ENCODE assay signal across 8 cellular contexts in genomic region chr19:43934985-43935708, GRCh38. TPM values are rescaled to one million over a fixed set of nuclear protein-coding genes. Genes with fewer than 3 reads are reported as not detected.
DNase-seq lines count a peak whose midpoint lies in the region; ATAC-seq and TF ChIP-seq lines count a peak whose summit lies in the region.

Gene ZNF45, minus strand, starts transcription at chr19:43935282. Its CDS starts 13,097 bp downstream, at chr19:43922185.

- CTCF ChIA-PET in SK-N-SH (lab: Yijun Ruan, JAX) = interaction anchor here (1.2 kb wide), 2 partner anchors 11 to 16 kb away, joined by 3 to 5 read pairs; partner anchors contain the start of gene ZNF221

- peak within 1 kb of the TSS; percentile 82 for H3K9ac ChIP-seq in SK-N-SH

- H3F3A ChIP-seq in SK-N-SH (replicated peaks; ENCODE audit: insufficient read depth) = peaks cover 17% of the 10 kb centered on the region

- DNase-seq in GF-D8 (lab: John Stamatoyannopoulos, UW) (peak; percentile 76), HFF-Myc (ENCODE audit: extremely low read depth, low read depth) (peak; percentile 59), NB4 (ENCODE audit: low read depth) (peak; percentile 88), SK-N-SH (peak; percentile 88), nucleus accumbens (lab: John Stamatoyannopoulos, UW) (peak in 55 of 56 donors; percentile 57 to 96 (median 88)), suprapubic skin (ENCODE audit: low spot score in 2 of 2) (peak; percentile 89 to 92)
- peak; percentile 89 for DNase-seq in activated naive CD4-positive, alpha-beta T cell treated with anti-CD3 and anti-CD28 coated beads, Interleukin-2, amount 50 U/mL, for 16 hours

- ATAC-seq in gastroesophageal sphincter = peak; percentile 98

- peaks cover 5% of the 10 kb centered on the region; the same call in 1 of the 2 replicates for H3K9me3 ChIP-seq in SK-N-SH
- peaks cover 0 to 7% (median 0%) of the 10 kb centered on the region in 3 donors for H3K9me3 ChIP-seq in gastroesophageal sphincter
- H3K9me3 ChIP-seq in suprapubic skin = no peaks in the 10 kb centered on the region

- 2% methylated on average over 32 of the region's 42 CpGs for WGBS in SK-N-SH (ENCODE audit: low lambda C conversion rate)
- WGBS in gastroesophageal sphincter (ENCODE audit: low coverage in 1 of 2), 2 donors = 0 to 1% methylated on average over 1 to 14 of the region's 42 CpGs
- 2% methylated on average over 26 of the region's 42 CpGs for WGBS in suprapubic skin

- peak within 1 kb of the TSS; percentile 98 for H2AFZ ChIP-seq in SK-N-SH (ENCODE audit: low read depth)

- TF ChIP-seq CTCF in HFF-Myc (IDR thresholded peaks at IDR 0.05; ENCODE audit: low read depth, low read length, missing control alignments) (no peak), NB4 (IDR thresholded peaks at IDR 0.05; ENCODE audit: low read depth, low read length) (no peak), SK-N-SH (IDR thresholded peaks at IDR 0.05) (no peak), gastroesophageal sphincter (IDR thresholded peaks at IDR 0.05) (no peak), suprapubic skin (IDR thresholded peaks at IDR 0.05) (no peak)

- peaks cover 29 to 32% of the 10 kb centered on the region in 2 experiments for H3K36me3 ChIP-seq in SK-N-SH (replicated peaks in 1 of 2; ENCODE audit: control insufficient read depth in 1 of 2, insufficient read depth in 2 of 2, low read length in 1 of 2)
- H3K36me3 ChIP-seq in gastroesophageal sphincter = peaks cover 0 to 31% of the 10 kb centered on the region in 2 donors
- peaks cover 27% of the 10 kb centered on the region for H3K36me3 ChIP-seq in suprapubic skin

- no peaks in the 10 kb centered on the region for H4K20me1 ChIP-seq in SK-N-SH (ENCODE audit: insufficient read depth)

- no peaks in the 10 kb centered on the region for H3K27me3 ChIP-seq in SK-N-SH (ENCODE audit: insufficient read depth)
- H3K27me3 ChIP-seq in gastroesophageal sphincter = no peaks in the 10 kb centered on the region
- no peaks in the 10 kb centered on the region for H3K27me3 ChIP-seq in suprapubic skin

- TF ChIP-seq RAD21 in SK-N-SH (IDR thresholded peaks at IDR 0.05; ENCODE audit: low read length) = no peak

- peak within 1 kb of the TSS; percentile 74 for H3K4me3 ChIP-seq in HFF-Myc (replicated peaks; ENCODE audit: low read depth, low read length)
- H3K4me3 ChIP-seq in NB4 (ENCODE audit: low read depth, low read length) = peak within 1 kb of the TSS; percentile 80
- peak within 1 kb of the TSS; percentile 88 to 93 for H3K4me3 ChIP-seq in SK-N-SH (ENCODE audit: low read depth in 2 of 2, low read length in 1 of 2)
- H3K4me3 ChIP-seq in gastroesophageal sphincter = peak within 1 kb of the TSS; percentile 70 to 71
- peak within 1 kb of the TSS; percentile 74 for H3K4me3 ChIP-seq in suprapubic skin

- peak; percentile 31 for TF ChIP-seq POLR2A in NB4 (IDR thresholded peaks at IDR 0.05; ENCODE audit: extremely low read depth, insufficient read length)
- peak in 1 of 2 donors; percentile 33 for TF ChIP-seq POLR2A in gastroesophageal sphincter (IDR thresholded peaks at IDR 0.05)
- TF ChIP-seq POLR2A in suprapubic skin (IDR thresholded peaks at IDR 0.05) = no peak

- H3K9me2 ChIP-seq in SK-N-SH = no peaks in the 10 kb centered on the region

- TF ChIP-seq EP300 in SK-N-SH (IDR thresholded peaks at IDR 0.05; ENCODE audit: borderline replicate concordance in 1 of 2, low read depth in 1 of 2, low read length in 1 of 2) (no peak), gastroesophageal sphincter (IDR thresholded peaks at IDR 0.05) (no peak), suprapubic skin (IDR thresholded peaks at IDR 0.05) (no peak)

- H3K27ac ChIP-seq in SK-N-SH (ENCODE audit: low read depth in 2 of 2, low read length in 1 of 2) (peak within 1 kb of the TSS; percentile 88 to 90), gastroesophageal sphincter (peak within 1 kb of the TSS; percentile 58 to 93 (median 88)), suprapubic skin (peak within 1 kb of the TSS; percentile 85)

- peaks cover 22% of the 10 kb centered on the region for H3K79me2 ChIP-seq in SK-N-SH (ENCODE audit: insufficient read depth)

- H3K4me1 ChIP-seq in SK-N-SH (ENCODE audit: control insufficient read depth in 1 of 2, insufficient read depth in 2 of 2, low read depth in 1 of 2, low read length in 1 of 2) (no peaks in the 10 kb centered on the region; a peak in 3 of 4 replicates), gastroesophageal sphincter (peaks cover 4 to 30% (median 7%) of the 10 kb centered on the region in 3 donors), suprapubic skin (peaks cover 24% of the 10 kb centered on the region)

- peak within 1 kb of the TSS; percentile 74 for H3K4me2 ChIP-seq in SK-N-SH

- POLR2A ChIA-PET in SK-N-SH (lab: Yijun Ruan, JAX) = interaction anchor here (0.6 to 2.2 kb wide), 15 partner anchors 10 to 565 kb away, joined by 3 to 33 read pairs (median 4); partner anchors contain the start of genes ZNF180, ZNF221, ZNF227 and ZNF235

TF ChIP-seq in SK-N-SH, 30 proteins besides CTCF, POLR2A, EP300 and RAD21:
- TF ChIP-seq GABPA (IDR thresholded peaks at IDR 0.05; ENCODE audit: low read depth) = peak; percentile 97
- no peak; the same call in 1 of the 2 replicates for TF ChIP-seq MEF2A (IDR thresholded peaks at IDR 0.05; ENCODE audit: borderline replicate concordance, low read depth)
- TF ChIP-seq, protein P1, sequence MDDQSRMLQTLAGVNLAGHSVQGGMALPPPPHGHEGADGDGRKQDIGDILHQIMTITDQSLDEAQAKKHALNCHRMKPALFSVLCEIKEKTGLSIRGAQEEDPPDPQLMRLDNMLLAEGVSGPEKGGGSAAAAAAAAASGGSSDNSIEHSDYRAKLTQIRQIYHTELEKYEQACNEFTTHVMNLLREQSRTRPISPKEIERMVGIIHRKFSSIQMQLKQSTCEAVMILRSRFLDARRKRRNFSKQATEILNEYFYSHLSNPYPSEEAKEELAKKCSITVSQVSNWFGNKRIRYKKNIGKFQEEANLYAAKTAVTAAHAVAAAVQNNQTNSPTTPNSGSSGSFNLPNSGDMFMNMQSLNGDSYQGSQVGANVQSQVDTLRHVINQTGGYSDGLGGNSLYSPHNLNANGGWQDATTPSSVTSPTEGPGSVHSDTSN (IDR thresholded peaks at IDR 0.05) = 0 out of 2 replicates have a peak, but pooled peaks have one; percentile 2
- peak; percentile 24; the same call in 1 of the 2 replicates for TF ChIP-seq RCOR1 (IDR thresholded peaks at IDR 0.05; ENCODE audit: low read length)
- TF ChIP-seq, protein P2, sequence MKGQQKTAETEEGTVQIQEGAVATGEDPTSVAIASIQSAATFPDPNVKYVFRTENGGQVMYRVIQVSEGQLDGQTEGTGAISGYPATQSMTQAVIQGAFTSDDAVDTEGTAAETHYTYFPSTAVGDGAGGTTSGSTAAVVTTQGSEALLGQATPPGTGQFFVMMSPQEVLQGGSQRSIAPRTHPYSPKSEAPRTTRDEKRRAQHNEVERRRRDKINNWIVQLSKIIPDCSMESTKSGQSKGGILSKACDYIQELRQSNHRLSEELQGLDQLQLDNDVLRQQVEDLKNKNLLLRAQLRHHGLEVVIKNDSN (IDR thresholded peaks at IDR 0.05; ENCODE audit: borderline replicate concordance, low read depth) = 0 out of 2 replicates have a peak, but pooled peaks have one; percentile 6
- peak; percentile 17; the same call in 1 of the 2 replicates for TF ChIP-seq TCF12 (IDR thresholded peaks at IDR 0.05)
- no peak for TF ChIP-seq NRF1 (IDR thresholded peaks at IDR 0.05; ENCODE audit: low read depth, low read length)
- TF ChIP-seq ELF1 (IDR thresholded peaks at IDR 0.05) = peak; percentile 90
- peak; percentile 57; the same call in 1 of the 2 replicates for TF ChIP-seq SIN3A (IDR thresholded peaks at IDR 0.05; ENCODE audit: borderline replicate concordance, low read depth, low read length)
- peak; percentile 44; the same call in 1 of the 2 replicates for TF ChIP-seq MXI1 (IDR thresholded peaks at IDR 0.05; ENCODE audit: low read depth, low read length)
- peak; percentile 63 for TF ChIP-seq TAF1 (IDR thresholded peaks at IDR 0.05; ENCODE audit: borderline replicate concordance, low read depth, low read length)
- peak; percentile 84 for TF ChIP-seq CHD2 (IDR thresholded peaks at IDR 0.05; ENCODE audit: low read length, partially characterized antibody)
- TF ChIP-seq NFIC (IDR thresholded peaks at IDR 0.05; ENCODE audit: borderline replicate concordance) = no peak
- peak; percentile 60; the same call in 1 of the 2 replicates for TF ChIP-seq MAX (IDR thresholded peaks at IDR 0.05; ENCODE audit: low read depth)
- TF ChIP-seq TEAD4 (IDR thresholded peaks at IDR 0.05; ENCODE audit: borderline replicate concordance, insufficient read depth) = no peak
- TF ChIP-seq FOXM1 (IDR thresholded peaks at IDR 0.05; ENCODE audit: low read depth) = no peak
- peak; percentile 91 for TF ChIP-seq POLR2AphosphoS5 (IDR thresholded peaks at IDR 0.05; ENCODE audit: low read depth, low read length)
- TF ChIP-seq ZBTB33 (IDR thresholded peaks at IDR 0.05; ENCODE audit: borderline replicate concordance, low read depth) = peak; percentile 12; the same call in 1 of the 2 replicates

RNA-seq across cellular contexts. Expression of gene ZNF45, which starts in this region (rescaled TPM):
- polyA plus RNA-seq in SK-N-SH (2012; rRNA removed) = 9.7 and 14.3 TPM in 2 replicates
- polyA plus RNA-seq in SK-N-SH (2012; cell fraction: cytosol; rRNA removed) = 10.6 and 11.7 TPM in 2 replicates
- 13.2 and 27.7 TPM in 2 replicates for polyA plus RNA-seq in SK-N-SH (2012; cell fraction: nucleus; rRNA removed)
- 10 to 100 TPM in 3 of 4 donors, 1 to 10 TPM in 1; 9.7 to 16.7 (median 12.0) TPM for total RNA-seq in gastroesophageal sphincter
- total RNA-seq in suprapubic skin = 10 to 100 TPM in 2 of 4 donors, 1 to 10 TPM in 2; 5.8 to 10.8 (median 9.9) TPM

Comparison
In these comparisons a context has a peak if more than half of its experiments do, and no peak if none do; other contexts are left out.
1. Peak in every context shown above with its lines: DNase-seq, ATAC-seq, H3K4me3 ChIP-seq and H3K27ac ChIP-seq.